8 cellular contexts compared by ENCODE assay signal in the genomic region with DNA sequence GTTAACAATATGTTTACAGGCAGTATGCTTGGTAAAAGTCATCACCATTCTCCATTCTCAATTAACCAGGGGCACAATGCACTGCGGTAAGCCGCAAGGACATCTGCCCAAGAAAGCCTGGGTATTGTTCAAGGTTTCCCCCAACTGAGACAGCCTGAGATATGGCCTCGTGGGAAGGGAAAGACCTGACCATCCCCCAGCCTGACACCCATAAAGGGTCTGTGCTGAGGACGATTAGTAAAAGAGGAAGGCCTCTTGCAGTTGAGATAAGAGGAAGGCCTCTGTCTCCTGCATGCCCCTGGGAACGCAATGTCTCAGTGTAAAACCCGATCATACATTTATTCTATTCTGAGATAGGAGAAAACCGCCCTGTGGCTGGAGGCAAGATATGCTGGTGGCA.
A peak's percentile ranks its signal among the peaks of the same experiment; 100 is the strongest.
DNase-seq lines count a peak whose midpoint lies in the region; ATAC-seq lines count a peak whose summit lies in the region.
"Not testable (repeated sequence)": the region's sequence is repeated elsewhere in the genome, so short reads cannot be mapped to it uniquely, and the experiment has no call there.

No MANE protein-coding gene starts in this region.

- WGBS in mesendoderm (ENCODE audit: extremely low coverage, insufficient coverage, low lambda C conversion rate) = no CpG with 5 or more reads among the region's 7 CpGs

- H3K27me3 Mint-ChIP-seq in CD4-positive, CD25-positive, alpha-beta regulatory T cell; T-cell; activated CD4-positive, alpha-beta memory T cell treated with anti-CD3 and anti-CD28 coated beads for 36 hours; activated naive CD4-positive, alpha-beta T cell treated with anti-CD3 and anti-CD28 coated beads, Interleukin-2, amount 50 U/mL, for 24 hours; stimulated activated naive CD8-positive, alpha-beta T cell treated with anti-CD3 and anti-CD28 coated beads, Interleukin-15, amount 100 ng/mL, for 72 hours: not testable (repeated sequence)

- not testable (repeated sequence) for H3K27ac ChIP-seq in CD4-positive, CD25-positive, alpha-beta regulatory T cell (ENCODE audit: insufficient read depth, low read length, poor library complexity, severe bottlenecking)
- peak overlapping the region; percentile 76 for H3K27ac ChIP-seq in mesendoderm (ENCODE audit: low read depth, low read length)

- not testable (repeated sequence) for H3K4ac ChIP-seq in mesendoderm (ENCODE audit: low read depth, low read length)

- H3K4me1 ChIP-seq in CD4-positive, CD25-positive, alpha-beta regulatory T cell (ENCODE audit: control insufficient read depth, insufficient read depth, low read length, poor library complexity, severe bottlenecking); endocrine pancreas (ENCODE audit: control insufficient read depth, insufficient read depth, low read length); mesendoderm (ENCODE audit: control insufficient read depth, low read depth, low read length): not testable (repeated sequence)

- intact Hi-C loops in activated CD4-positive, alpha-beta memory T cell treated with anti-CD3 and anti-CD28 coated beads for 36 hours (cut with micrococcal nuclease) = loop anchor here (10.0 kb wide), 1 partner anchor 93 kb away; a partner anchor contains a TSS

- not testable (repeated sequence) for ATAC-seq in CD4-positive, CD25-positive, alpha-beta regulatory T cell (ENCODE audit: low read depth in 2 of 2); T-cell (replicated peaks in 1 of 4); stimulated activated naive CD8-positive, alpha-beta T cell treated with anti-CD3 and anti-CD28 coated beads, Interleukin-15, amount 100 ng/mL, for 72 hours

- not testable (repeated sequence) for H3K56ac ChIP-seq in mesendoderm (ENCODE audit: low read length)

- not testable (repeated sequence) for H2BK5ac ChIP-seq in mesendoderm (ENCODE audit: low read length)

- not testable (repeated sequence) for H3K23ac ChIP-seq in mesendoderm (ENCODE audit: low read length)

- not testable (repeated sequence) for H3K18ac ChIP-seq in mesendoderm (ENCODE audit: low read length)

- H3K36me3 ChIP-seq in CD4-positive, CD25-positive, alpha-beta regulatory T cell (ENCODE audit: control insufficient read depth, insufficient read depth, low read length); endocrine pancreas (ENCODE audit: control insufficient read depth, insufficient read depth, low read length); mesendoderm (ENCODE audit: control insufficient read depth, insufficient read depth, low read length): not testable (repeated sequence)

- H3K27me3 ChIP-seq in CD4-positive, CD25-positive, alpha-beta regulatory T cell (ENCODE audit: control insufficient read depth, insufficient read depth, low read length); endocrine pancreas (ENCODE audit: control insufficient read depth, insufficient read depth, low read length); mesendoderm (ENCODE audit: insufficient read depth, low read length, poor library complexity): not testable (repeated sequence)

- H3K4me1 Mint-ChIP-seq in CD4-positive, CD25-positive, alpha-beta regulatory T cell = peaks cover 7 to 11% (median 9%) of the 10 kb centered on the region in 4 donors
- peaks cover 12 to 14% (median 12%) of the 10 kb centered on the region in 3 donors for H3K4me1 Mint-ChIP-seq in T-cell
- not testable (repeated sequence) for H3K4me1 Mint-ChIP-seq in activated CD4-positive, alpha-beta memory T cell treated with anti-CD3 and anti-CD28 coated beads for 36 hours (ENCODE audit: low read depth)
- H3K4me1 Mint-ChIP-seq in activated naive CD4-positive, alpha-beta T cell treated with anti-CD3 and anti-CD28 coated beads, Interleukin-2, amount 50 U/mL, for 24 hours = peaks cover 11% of the 10 kb centered on the region
- H3K4me1 Mint-ChIP-seq in stimulated activated naive CD8-positive, alpha-beta T cell treated with anti-CD3 and anti-CD28 coated beads, Interleukin-15, amount 100 ng/mL, for 72 hours = peaks cover 18% of the 10 kb centered on the region

- H3K79me1 ChIP-seq in mesendoderm (ENCODE audit: low read length) = not testable (repeated sequence)

- not testable (repeated sequence) for H3K79me2 ChIP-seq in mesendoderm (ENCODE audit: control insufficient read depth, insufficient read depth, low read length)

- not testable (repeated sequence) for H4K8ac ChIP-seq in mesendoderm (ENCODE audit: low read depth, low read length)

- H2BK15ac ChIP-seq in mesendoderm (replicated peaks; ENCODE audit: low read depth) = not testable (repeated sequence)

- H3K9ac ChIP-seq in endocrine pancreas (ENCODE audit: control insufficient read depth, insufficient read depth, low read length); mesendoderm (ENCODE audit: low read length): not testable (repeated sequence)

- not testable (repeated sequence) for H4K5ac ChIP-seq in mesendoderm (ENCODE audit: low read length)

- H2BK120ac ChIP-seq in mesendoderm (ENCODE audit: low read depth, low read length) = not testable (repeated sequence)

- H3K4me3 ChIP-seq in CD4-positive, CD25-positive, alpha-beta regulatory T cell (ENCODE audit: low read depth, low read length); mesendoderm (ENCODE audit: low read length): not testable (repeated sequence)
- H3K4me3 ChIP-seq in endocrine pancreas (ENCODE audit: control insufficient read depth, insufficient read depth, low read length) = peak overlapping the region; percentile 70

- H3K9me3 Mint-ChIP-seq in CD4-positive, CD25-positive, alpha-beta regulatory T cell; T-cell; activated CD4-positive, alpha-beta memory T cell treated with anti-CD3 and anti-CD28 coated beads for 36 hours; activated naive CD4-positive, alpha-beta T cell treated with anti-CD3 and anti-CD28 coated beads, Interleukin-2, amount 50 U/mL, for 24 hours; stimulated activated naive CD8-positive, alpha-beta T cell treated with anti-CD3 and anti-CD28 coated beads, Interleukin-15, amount 100 ng/mL, for 72 hours: not testable (repeated sequence)

- not testable (repeated sequence) for H3K36me3 Mint-ChIP-seq in CD4-positive, CD25-positive, alpha-beta regulatory T cell; T-cell; activated CD4-positive, alpha-beta memory T cell treated with anti-CD3 and anti-CD28 coated beads for 36 hours; activated naive CD4-positive, alpha-beta T cell treated with anti-CD3 and anti-CD28 coated beads, Interleukin-2, amount 50 U/mL, for 24 hours

- in situ Hi-C loops in KBM-7 (cut with MboI; ENCODE audit: low pct_unique_long_range_greater_than_20kb, low sequenced_read_pairs) = not testable (repeated sequence)

- DNase-seq in CD4-positive, CD25-positive, alpha-beta regulatory T cell; T-cell; activated CD4-positive, alpha-beta memory T cell treated with anti-CD3 and anti-CD28 coated beads for 36 hours; stimulated activated naive CD8-positive, alpha-beta T cell treated with anti-CD3 and anti-CD28 coated beads, Interleukin-15, amount 100 ng/mL, for 72 hours: not testable (repeated sequence)
- DNase-seq in KBM-7 = peak; percentile 17
- peak; percentile 23 for DNase-seq in mesendoderm

- H3K27ac Mint-ChIP-seq in CD4-positive, CD25-positive, alpha-beta regulatory T cell = peak overlapping the region; percentile 87 to 92 (median 89)
- peak overlapping the region; percentile 88 to 91 for H3K27ac Mint-ChIP-seq in T-cell
- peak overlapping the region; percentile 18 for H3K27ac Mint-ChIP-seq in activated CD4-positive, alpha-beta memory T cell treated with anti-CD3 and anti-CD28 coated beads for 36 hours
- H3K27ac Mint-ChIP-seq in activated naive CD4-positive, alpha-beta T cell treated with anti-CD3 and anti-CD28 coated beads, Interleukin-2, amount 50 U/mL, for 24 hours = not testable (repeated sequence)
- peak overlapping the region in 1 of 2 donors; percentile 94 for H3K27ac Mint-ChIP-seq in stimulated activated naive CD8-positive, alpha-beta T cell treated with anti-CD3 and anti-CD28 coated beads, Interleukin-15, amount 100 ng/mL, for 72 hours

- H3K9me3 ChIP-seq in CD4-positive, CD25-positive, alpha-beta regulatory T cell (ENCODE audit: control insufficient read depth in 2 of 2, low read length in 2 of 2); endocrine pancreas (ENCODE audit: control insufficient read depth, low read length): not testable (repeated sequence)

- not testable (repeated sequence) for H3K4me2 ChIP-seq in mesendoderm (ENCODE audit: low read length)

- POLR2A ChIA-PET in T-cell (lab: Charles Lee); activated CD4-positive, alpha-beta memory T cell treated with anti-CD3 and anti-CD28 coated beads for 36 hours (lab: Charles Lee): not testable (repeated sequence)

- H2AK5ac ChIP-seq in mesendoderm (ENCODE audit: low read length) = not testable (repeated sequence)

- CTCF ChIA-PET in T-cell (lab: Charles Lee); activated CD4-positive, alpha-beta memory T cell treated with anti-CD3 and anti-CD28 coated beads for 36 hours (lab: Charles Lee): not testable (repeated sequence)

- peak overlapping the region; percentile 70 to 93 (median 88) for H3K4me3 Mint-ChIP-seq in CD4-positive, CD25-positive, alpha-beta regulatory T cell
- peak overlapping the region; percentile 77 to 86 (median 78) for H3K4me3 Mint-ChIP-seq in T-cell
- peak overlapping the region; percentile 84 for H3K4me3 Mint-ChIP-seq in activated CD4-positive, alpha-beta memory T cell treated with anti-CD3 and anti-CD28 coated beads for 36 hours
- H3K4me3 Mint-ChIP-seq in activated naive CD4-positive, alpha-beta T cell treated with anti-CD3 and anti-CD28 coated beads, Interleukin-2, amount 50 U/mL, for 24 hours = peak overlapping the region; percentile 90
- peak overlapping the region; percentile 86 to 91 for H3K4me3 Mint-ChIP-seq in stimulated activated naive CD8-positive, alpha-beta T cell treated with anti-CD3 and anti-CD28 coated beads, Interleukin-15, amount 100 ng/mL, for 72 hours
